9 cellular contexts compared by ENCODE assay signal in genomic region chr7:101390901-101391301, GRCh38. TPM values are rescaled to one million over a fixed set of nuclear protein-coding genes. Genes with fewer than 3 reads are reported as not detected.
DNase-seq lines count a peak whose midpoint lies in the region; ATAC-seq, FAIRE-seq and TF ChIP-seq lines count a peak whose summit lies in the region.
"Had no signal": no experiment of that assay in that cellular context is flagged by ENCODE, and none has a peak within 500 bp of the region (broad histone marks: within the 10 kb centered on the region; RNA-seq: fewer than 3 reads in every experiment).

No MANE protein-coding gene starts in this region.

- H4K20me1 ChIP-seq in DND-41 (ENCODE audit: insufficient read depth, low read length): no peaks in the 10 kb centered on the region; the same call in 1 of the 2 replicates

- H3K79me2 ChIP-seq in DND-41 (ENCODE audit: insufficient read depth, low read length): no peaks in the 10 kb centered on the region

- TF ChIP-seq CTCF in DND-41 (IDR thresholded peaks at IDR 0.05; ENCODE audit: borderline replicate concordance, extremely low read depth, low read length, poor library complexity, severe bottlenecking) (no peak), colonic mucosa (IDR thresholded peaks at IDR 0.05) (no peak)

- H3K4me3 ChIP-seq in DND-41 (ENCODE audit: low read depth in 1 of 2, low read length in 2 of 2) (no peak overlapping the region), colonic mucosa (no peak overlapping the region)

- H3K4me2 ChIP-seq in DND-41 (ENCODE audit: insufficient read depth, low read length): no peak overlapping the region

- intact Hi-C loops in colonic mucosa (cut with DNase I): no loop called here

- H3K27me3 ChIP-seq in DND-41 (ENCODE audit: insufficient read depth, low read length, poor library complexity) (peaks cover 5% of the 10 kb centered on the region), colonic mucosa (no peaks in the 10 kb centered on the region)

- no peak overlapping the region for H3K27ac ChIP-seq in DND-41 (ENCODE audit: low read length)
- no peak overlapping the region for H3K27ac ChIP-seq in colonic mucosa

- DNase-seq in DND-41 (peak; percentile 58), iPS-NIHi7 (ENCODE audit: extremely low spot score) (peak; percentile 76), H54 (ENCODE audit: insufficient read length, low spot score) (no peak), colonic mucosa (no peak), NCI-H187 treated with DMSO at 0.1 percent for 48 hours (lab: John Stamatoyannopoulos, UW) (no peak)
- DNase-seq in activated CD4-positive, alpha-beta T cell treated with anti-CD3 and anti-CD28 coated beads, Interleukin-2, amount 50 U/mL, for 1 hour: peak; percentile 8

- H3K36me3 ChIP-seq in DND-41 (ENCODE audit: insufficient read depth, low read length): no peaks in the 10 kb centered on the region
- H3K36me3 ChIP-seq in colonic mucosa: no peaks in the 10 kb centered on the region

- no peaks in the 10 kb centered on the region for H3K9me3 ChIP-seq in DND-41 (ENCODE audit: insufficient read depth, low read length, severe bottlenecking)
- H3K9me3 ChIP-seq in colonic mucosa: no peaks in the 10 kb centered on the region

- no peak for FAIRE-seq in H54 (lab: Jason Lieb, UNC)

- TF ChIP-seq POLR2A in H54 (IDR thresholded peaks at IDR 0.05; ENCODE audit: low read depth, low read length): no peak

- H3K9ac ChIP-seq in DND-41 (ENCODE audit: low read depth, low read length) (no peak overlapping the region), colonic mucosa (ENCODE audit: low read depth in 2 of 2, low read length in 2 of 2) (no peak overlapping the region)

- no peak overlapping the region for H2AFZ ChIP-seq in DND-41 (ENCODE audit: low read depth, low read length)

- H3K4me1 ChIP-seq in DND-41 (ENCODE audit: insufficient read depth, low read length) (peaks cover 7% of the 10 kb centered on the region), colonic mucosa (no peaks in the 10 kb centered on the region)

- ATAC-seq in DND-41 (ENCODE audit: insufficient read depth, low read depth) (peak; percentile 93), GM19455 (IDR thresholded peaks at IDR 0.05; ENCODE audit: unreplicated experiment) (peak; percentile 77), HG03521 (IDR thresholded peaks at IDR 0.05; ENCODE audit: unreplicated experiment) (peak; percentile 82)
- ATAC-seq: HCT116 had no signal

RNA-seq across cellular contexts. Expression of gene COL26A1, which starts 28.2 kb away (rescaled TPM):
- total RNA-seq in colonic mucosa: under 1 TPM in 1 of 2 donors, not detected in 1; 0.35 TPM

Comparison
In these comparisons a context has a peak if more than half of its experiments do, and no peak if none do; other contexts are left out.
1. DNase-seq: peak in DND-41 (single experiment), activated CD4-positive, alpha-beta T cell treated with anti-CD3 and anti-CD28 coated beads, Interleukin-2, amount 50 U/mL, for 1 hour (single experiment) and iPS-NIHi7 (single experiment); none in H54 (single experiment), colonic mucosa (single experiment) and NCI-H187 treated with DMSO at 0.1 percent for 48 hours (single experiment).
2. Peak in every context shown above with its lines, with median percentiles within 50 percentile points of each other: ATAC-seq.